13 cellular contexts compared by ENCODE assay signal in genomic region chr10:122143238-122143841, GRCh38.
DNase-seq lines count a peak whose midpoint lies in the region; ATAC-seq and TF ChIP-seq lines count a peak whose summit lies in the region.
"Had no signal": no experiment of that assay in that cellular context is flagged by ENCODE, and none has a peak within 500 bp of the region (broad histone marks: within the 10 kb centered on the region; RNA-seq: fewer than 3 reads in every experiment).

No MANE protein-coding gene starts in this region.

- no peak for ATAC-seq in IMR-90 (ENCODE audit: low read depth)
- no peak for ATAC-seq in HG02852 (IDR thresholded peaks at IDR 0.05; ENCODE audit: unreplicated experiment)

- H3K4me2 ChIP-seq in IMR-90 (ENCODE audit: low read depth, low read length) = no peak overlapping the region

- H3K4me3 ChIP-seq in IMR-90 (ENCODE audit: insufficient read depth, low read depth, low read length) (no peak overlapping the region), dorsolateral prefrontal cortex (peak overlapping the region in 30 of 59 donors; percentile 5 to 60 (median 30)), spleen (no peak overlapping the region), BE2C (ENCODE audit: low read depth, low read length) (no peak overlapping the region)

- no peaks in the 10 kb centered on the region for H3K9me3 ChIP-seq in IMR-90 (ENCODE audit: control insufficient read depth, insufficient read depth, low read length)
- peaks cover 0 to 18% (median 6%) of the 10 kb centered on the region in 8 donors for H3K9me3 ChIP-seq in spleen
- H3K9me3 ChIP-seq in BE2C = no peaks in the 10 kb centered on the region

- intact Hi-C loops in IMR-90 (cut with micrococcal nuclease) = loop anchor here (5.0 kb wide), 2 partner anchors 134 to 294 kb away; no protein-coding TSS in a partner anchor
- intact Hi-C loops in dorsolateral prefrontal cortex (cut with DNase I) = loop anchor here (5.0 to 10.0 kb wide), 4 partner anchors 69 to 311 kb away; partner anchors contain the start of genes ARMS2 (in 1 of the 2) and ATE1 (in 1 of the 2)
- intact Hi-C loops in spleen (cut with DNase I; ENCODE audit: low total_unique reads) = no loop called here

- H3K36me3 ChIP-seq in IMR-90 (ENCODE audit: control insufficient read depth, insufficient read depth, low read length) (no peaks in the 10 kb centered on the region), spleen (no peaks in the 10 kb centered on the region), BE2C (no peaks in the 10 kb centered on the region)

- peak; percentile 81 for DNase-seq in Ammon's horn (ENCODE audit: low spot score)
- no peak for DNase-seq in IMR-90
- peak in 7 of 10 donors; percentile 47 to 73 (median 68) for DNase-seq in dorsolateral prefrontal cortex
- DNase-seq in nephron progenitor cell = no peak
- no peak for DNase-seq in spleen
- DNase-seq in BE2C = no peak
- no peak for DNase-seq in HCEC 1CT
- DNase-seq: activated naive CD4-positive, alpha-beta T cell; NCI-H1694; SHP77 treated with DMSO at 0.1 percent for 48 hours had no signal

- no peak overlapping the region for H2AK9ac ChIP-seq in IMR-90 (replicated peaks; ENCODE audit: low read depth, low read length, poor library complexity)

- H4K8ac ChIP-seq in IMR-90 (ENCODE audit: low read depth in 2 of 2, low read length in 2 of 2) = no peak overlapping the region

- H2BK5ac ChIP-seq in IMR-90 (ENCODE audit: low read depth, low read length, poor library complexity, severe bottlenecking) = no peak overlapping the region

- BruUV-seq in IMR-90 (replicated peaks; lab: Mats Ljungman, UMichigan) = no TSS peak

- no peak overlapping the region for H3K4me3 Mint-ChIP-seq in nephron progenitor cell
- H3K4me3 Mint-ChIP-seq: activated CD4-positive, alpha-beta T cell treated with anti-CD3 and anti-CD28 coated beads, Interleukin-2, amount 10 ng/mL, durations not matched to agents 7 days and 5 days; CD4-positive, alpha-beta memory T cell had no signal

- CTCF ChIA-PET in IMR-90 (lab: Yijun Ruan, JAX) = interaction anchor here (0.6 to 1.2 kb wide), 3 partner anchors 11 to 124 kb away, joined by 3 to 6 read pairs (median 4); no protein-coding TSS in a partner anchor

- H3K9me1 ChIP-seq in IMR-90 (ENCODE audit: insufficient read depth, low read length) = peaks cover 26% of the 10 kb centered on the region

- POLR2A ChIA-PET in IMR-90 (lab: Charles Lee; ENCODE audit: unreplicated experiment) = no interaction called here

- WGBS in IMR-90 (ENCODE audit: extremely low coverage in 2 of 2, insufficient read length in 1 of 2), 2 experiments = 100% methylated on average over 2 of the region's 14 CpGs; no CpG with 5 or more reads in 1 of the 2 experiments
- WGBS in spleen, 5 donors = 63 to 81% (median 76%) methylated on average over 12 to 14 of the region's 14 CpGs

- TF ChIP-seq RAD21 in IMR-90 (IDR thresholded peaks at IDR 0.05; ENCODE audit: low read length) = no peak

- H3K9me3 Mint-ChIP-seq in nephron progenitor cell = peaks cover 35% of the 10 kb centered on the region

- no peak for TF ChIP-seq POLR2A in IMR-90 (IDR thresholded peaks at IDR 0.05; ENCODE audit: low read depth, low read length)
- no peak for TF ChIP-seq POLR2A in spleen (IDR thresholded peaks at IDR 0.05)

- peaks cover 47% of the 10 kb centered on the region for H3K36me3 Mint-ChIP-seq in nephron progenitor cell (ENCODE audit: low read depth)
- H3K36me3 Mint-ChIP-seq: CD4-positive, alpha-beta memory T cell had no signal

- dilution Hi-C loops in IMR-90 (cut with HindIII; ENCODE audit: low sequenced_read_pairs, unreplicated experiment) = no loop called here

- H4K91ac ChIP-seq in IMR-90 (ENCODE audit: insufficient read depth, low read depth, low read length) = no peak overlapping the region

- no peak overlapping the region for H2BK120ac ChIP-seq in IMR-90 (ENCODE audit: low read depth, low read length)

- H3K4me1 ChIP-seq in IMR-90 (ENCODE audit: control insufficient read depth, insufficient read depth, low read length) (peaks cover 26% of the 10 kb centered on the region), spleen (peaks cover 0 to 52% (median 19%) of the 10 kb centered on the region in 6 donors), BE2C (peaks cover 45% of the 10 kb centered on the region)

- H3K27me3 ChIP-seq in IMR-90 (ENCODE audit: control insufficient read depth, insufficient read depth, low read length) (no peaks in the 10 kb centered on the region), dorsolateral prefrontal cortex (no peaks in the 10 kb centered on the region), spleen (replicated peaks in 1 of 7) (peaks cover 0 to 20% (median 0%) of the 10 kb centered on the region in 7 donors), BE2C (no peaks in the 10 kb centered on the region)

- H4K20me1 ChIP-seq in IMR-90 (ENCODE audit: insufficient read depth, low read length) = peaks cover 23% of the 10 kb centered on the region

- H3K4me1 Mint-ChIP-seq in nephron progenitor cell = peaks cover 57% of the 10 kb centered on the region
- H3K4me1 Mint-ChIP-seq: activated CD4-positive, alpha-beta T cell treated with anti-CD3 and anti-CD28 coated beads, Interleukin-2, amount 10 ng/mL, durations not matched to agents 7 days and 5 days; CD4-positive, alpha-beta memory T cell had no signal

- no peak overlapping the region for H3K27ac ChIP-seq in IMR-90 (ENCODE audit: insufficient read depth, low read length)
- H3K27ac ChIP-seq in dorsolateral prefrontal cortex = peak overlapping the region in 19 of 59 donors; percentile 2 to 71 (median 46)
- no peak overlapping the region for H3K27ac ChIP-seq in spleen

- peak overlapping the region; percentile 75 for H3K27ac Mint-ChIP-seq in nephron progenitor cell
- H3K27ac Mint-ChIP-seq: activated CD4-positive, alpha-beta T cell treated with anti-CD3 and anti-CD28 coated beads, Interleukin-2, amount 10 ng/mL, durations not matched to agents 7 days and 5 days; CD4-positive, alpha-beta memory T cell had no signal

- no peak overlapping the region for H3K4ac ChIP-seq in IMR-90 (ENCODE audit: low read depth, low read length)

- H3K27me3 Mint-ChIP-seq in nephron progenitor cell (ENCODE audit: low read depth, poor library complexity) = no peaks in the 10 kb centered on the region
- H3K27me3 Mint-ChIP-seq: activated CD4-positive, alpha-beta T cell treated with anti-CD3 and anti-CD28 coated beads, Interleukin-2, amount 10 ng/mL, durations not matched to agents 7 days and 5 days had no signal

- no peak overlapping the region for H2BK20ac ChIP-seq in IMR-90 (ENCODE audit: low read depth, low read length)

- H2BK15ac ChIP-seq in IMR-90 (ENCODE audit: low read depth, low read length) = no peak overlapping the region

- no peak for TF ChIP-seq CTCF in IMR-90 (conservative IDR thresholded peaks at IDR 0.05; ENCODE audit: low read depth, low read length)
- TF ChIP-seq CTCF in dorsolateral prefrontal cortex (IDR thresholded peaks at IDR 0.05 in 54 of 56, conservative IDR thresholded peaks at IDR 0.05 in 2 of 56; ENCODE audit: low read depth in 1 of 56, partially characterized antibody in 56 of 56) = no peak
- no peak for TF ChIP-seq CTCF in nephron progenitor cell (IDR thresholded peaks at IDR 0.05)
- TF ChIP-seq CTCF in spleen (IDR thresholded peaks at IDR 0.05 in 8 of 11, conservative IDR thresholded peaks at IDR 0.05 in 3 of 11) = no peak
- TF ChIP-seq CTCF in BE2C (IDR thresholded peaks at IDR 0.05; ENCODE audit: low read depth, low read length) = no peak

- no peak overlapping the region for H4K5ac ChIP-seq in IMR-90 (ENCODE audit: low read depth, low read length)

- H3K56ac ChIP-seq in IMR-90 (ENCODE audit: extremely low read depth, insufficient read depth, low read length) = no peak overlapping the region

- no peak overlapping the region for H2AK5ac ChIP-seq in IMR-90 (ENCODE audit: low read depth, low read length)

- in situ Hi-C loops in IMR-90 (cut with MboI; ENCODE audit: low sequenced_read_pairs) = loop anchor here (25.0 kb wide), 1 partner anchor 1019 kb away; the partner anchor contains the start of gene BUB3

- H3K9ac ChIP-seq in IMR-90 (ENCODE audit: low read depth, low read length) = no peak overlapping the region

- no peak overlapping the region for H3K23ac ChIP-seq in IMR-90 (ENCODE audit: low read depth, low read length)

- no peak overlapping the region for H3K18ac ChIP-seq in IMR-90 (ENCODE audit: low read depth, low read length)

- no peak overlapping the region for H2AFZ ChIP-seq in IMR-90 (replicated peaks; ENCODE audit: low read length, poor library complexity)

- peaks cover 6 to 76% of the 10 kb centered on the region in 2 experiments; a peak in 3 of 4 replicates for H3K79me1 ChIP-seq in IMR-90 (ENCODE audit: low read depth in 1 of 2, low read length in 2 of 2)

- no peak overlapping the region for H3K14ac ChIP-seq in IMR-90 (replicated peaks; ENCODE audit: low read depth, low read length)

TF ChIP-seq in IMR-90, 13 proteins besides CTCF, POLR2A, EP300 and RAD21:
- TF ChIP-seq FOS (IDR thresholded peaks at IDR 0.05; ENCODE audit: low read depth, low read length) = no peak
- TF ChIP-seq CEBPB (IDR thresholded peaks at IDR 0.05; ENCODE audit: low read depth, low read length) = peak; percentile 92
- no peak for TF ChIP-seq SMC3 (IDR thresholded peaks at IDR 0.05; ENCODE audit: low read depth, low read length)
TF ChIP-seq in IMR-90: peak in this region for 1.

Comparison
In these comparisons a context has a peak if more than half of its experiments do, and no peak if none do; other contexts are left out.
1. DNase-seq: peak in Ammon's horn (single experiment) and dorsolateral prefrontal cortex (7 of 10); none in IMR-90 (single experiment), nephron progenitor cell (single experiment), spleen (single experiment), BE2C (single experiment) and HCEC 1CT (single experiment).
2. H3K4me3 ChIP-seq: peak in dorsolateral prefrontal cortex (30 of 59); none in IMR-90 (single experiment), spleen (0 of 8) and BE2C (single experiment).